In the genomic region with DNA sequence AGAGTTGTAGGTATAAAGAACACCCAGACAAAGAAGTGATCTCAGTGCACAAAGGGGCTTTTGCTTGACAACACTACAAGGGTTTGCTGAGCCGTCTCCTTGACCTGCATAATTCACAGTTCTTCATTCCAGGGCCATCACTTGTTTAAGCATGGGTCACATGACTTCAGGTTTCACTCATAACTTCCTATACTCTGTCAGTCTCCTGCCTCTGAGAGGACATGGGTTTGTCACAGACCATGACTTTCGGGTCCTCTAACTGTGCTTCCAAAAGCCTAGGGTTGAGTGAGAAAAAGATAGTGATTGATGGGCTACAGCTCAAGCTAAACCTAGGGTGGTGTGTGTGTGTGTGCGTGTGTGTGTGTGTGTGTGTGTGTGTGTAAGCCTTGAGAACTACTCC, we compare ENCODE assay signal across 28 cellular contexts.
"Had no signal": no experiment of that assay in that cellular context is flagged by ENCODE, and none has a peak within 500 bp of the region (broad histone marks: within the 10 kb centered on the region; RNA-seq: fewer than 3 reads in every experiment).

No MANE protein-coding gene starts in this region.

- DNase-seq: activated CD4-positive, alpha-beta T cell treated with anti-CD3 and anti-CD28 coated beads for 4 hours; activated CD4-positive, alpha-beta T cell treated with anti-CD3 and anti-CD28 coated beads, Interleukin-2, amount 50 U/mL, for 4 hours; activated effector memory CD4-positive, alpha-beta T cell treated with Interleukin-2 at 50 U/mL for 16 hours; activated naive CD4-positive, alpha-beta T cell treated with Interleukin-2 at 50 U/mL for 16 hours; activated T-cell treated with anti-CD3 and anti-CD28 coated beads for 4 hours; brain microvascular endothelial cell; dorsolateral prefrontal cortex; effector memory CD4-positive, alpha-beta T cell; head of caudate nucleus; hippocampal formation; left colon; mammary epithelial cell; naive B cell; ovary; stimulated activated CD4-positive, alpha-beta T cell treated with anti-CD3 and anti-CD28 coated beads, Interleukin-12 subunit alpha, Interleukin-12 subunit beta, amount 100 ng/mL, for 4 hours; stimulated activated CD4-positive, alpha-beta T cell treated with anti-CD3 and anti-CD28 coated beads, Interleukin-4, amount 100 ng/mL, for 1 hour; stimulated activated naive CD8-positive, alpha-beta T cell treated with anti-CD3 and anti-CD28 coated beads, Interleukin-15, Interleukin-2, amounts not matched to agents 100 U/mL and 50 U/mL, for 24 hours; T-helper 9 cell had no signal

- H3K4me1 ChIP-seq: gastroesophageal sphincter had no signal

- H3K4me3 ChIP-seq: coronary artery, dorsolateral prefrontal cortex, gastroesophageal sphincter, ovary, skin epidermis, thoracic aorta had no signal

- H3K36me3 ChIP-seq: brain microvascular endothelial cell, gastroesophageal sphincter, ovary, thoracic aorta had no signal

- H3K9me3 ChIP-seq: ovary, thoracic aorta had no signal

- H3K27ac ChIP-seq: brain microvascular endothelial cell, coronary artery, dorsolateral prefrontal cortex, gastroesophageal sphincter, ovary, skin epidermis, thoracic aorta, VCaP had no signal

- ATAC-seq: gastroesophageal sphincter; left colon; sciatic nerve; stimulated activated naive CD8-positive, alpha-beta T cell treated with anti-CD3 and anti-CD28 coated beads, Interleukin-15, Interleukin-2, amounts not matched to agents 100 U/mL and 50 U/mL, for 24 hours had no signal

- H3K27me3 ChIP-seq: brain microvascular endothelial cell, gastroesophageal sphincter, ovary had no signal

- FAIRE-seq: astrocyte, keratinocyte, TTC549, urothelium cell line had no signal
